Comparison of ENCODE assay signal across 7 cellular contexts in genomic region chr11:4994551-4994950, GRCh38. TPM values are rescaled to one million over a fixed set of nuclear protein-coding genes. Genes with fewer than 3 reads are reported as not detected.
"Had no signal": no experiment of that assay in that cellular context is flagged by ENCODE, and none has a peak within 500 bp of the region (broad histone marks: within the 10 kb centered on the region; RNA-seq: fewer than 3 reads in every experiment).

A gene with protein sequence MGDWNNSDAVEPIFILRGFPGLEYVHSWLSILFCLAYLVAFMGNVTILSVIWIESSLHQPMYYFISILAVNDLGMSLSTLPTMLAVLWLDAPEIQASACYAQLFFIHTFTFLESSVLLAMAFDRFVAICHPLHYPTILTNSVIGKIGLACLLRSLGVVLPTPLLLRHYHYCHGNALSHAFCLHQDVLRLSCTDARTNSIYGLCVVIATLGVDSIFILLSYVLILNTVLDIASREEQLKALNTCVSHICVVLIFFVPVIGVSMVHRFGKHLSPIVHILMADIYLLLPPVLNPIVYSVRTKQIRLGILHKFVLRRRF (plus strand): TSS chr11:4994851. CDS start chr11:4998983, 4,132 bp downstream.

- H3K9ac ChIP-seq: GM23248 had no signal

- H2AFZ ChIP-seq: GM23248 had no signal

- ATAC-seq: K562 had no signal

- H3K27ac ChIP-seq: GM23248 had no signal

- DNase-seq: GM23248, H9, HCEC 1CT, IMR-90 had no signal

- H3K4me3 Mint-ChIP-seq: H9 had no signal

- H3K4me3 ChIP-seq: GM23248, K562 had no signal

- H3K27ac Mint-ChIP-seq: H9 had no signal

- H3K9me3 Mint-ChIP-seq: H9 had no signal

RNA-seq across cellular contexts. Expression of the gene that starts here (rescaled TPM):
- total RNA-seq: GM23248, H1, H9, HT-29, IMR-90, K562 had no signal
- polyA plus RNA-seq: GM23248, H1, IMR-90, K562 had no signal
